Comparison of ENCODE assay signal across 1 cellular context in the genomic region with DNA sequence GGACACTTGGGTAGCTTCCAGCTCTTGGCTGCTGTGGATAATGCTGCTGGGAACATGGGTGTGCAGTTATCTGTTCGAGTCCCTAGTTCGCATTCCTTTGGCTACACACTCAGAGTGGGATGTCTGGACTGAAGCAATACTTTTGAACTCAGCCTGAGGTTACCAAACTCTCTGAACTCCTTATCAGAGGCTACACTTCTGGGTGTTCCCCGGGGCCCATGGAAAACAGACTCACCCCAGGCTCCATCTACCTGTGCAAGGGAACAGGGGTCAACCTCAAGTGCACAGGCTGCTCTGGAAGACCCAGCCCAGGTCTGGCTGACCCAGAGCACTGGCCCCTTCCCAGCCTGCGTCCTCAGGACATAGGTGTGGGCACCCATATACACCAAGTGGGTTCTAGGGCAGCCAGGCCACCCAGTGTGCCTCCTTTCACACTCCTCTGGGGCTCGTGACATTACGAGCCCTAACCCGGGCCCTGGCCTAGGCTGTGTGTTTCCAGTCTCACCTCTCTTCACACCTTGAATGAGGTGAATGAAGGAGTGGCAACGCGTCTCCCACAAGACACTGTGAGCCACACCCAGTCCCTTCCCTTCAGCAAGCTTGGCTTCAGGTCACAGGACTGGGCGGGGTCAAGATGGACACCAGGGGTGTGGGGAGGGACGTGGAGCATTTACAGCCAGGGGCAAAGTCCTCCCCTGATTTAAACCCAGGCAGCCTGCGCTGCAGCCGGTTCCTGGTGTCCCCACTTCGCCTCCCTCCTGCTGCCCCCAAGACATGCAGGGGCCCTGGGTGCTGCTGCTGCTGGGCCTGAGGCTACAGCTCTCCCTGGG.
TF ChIP-seq lines count a peak whose summit lies in the region.

A gene (plus strand): TSS at position 728 of the 830 bp plus-strand sequence. CDS start 47 bp downstream, at position 775.

TF ChIP-seq in GM23338, 12 proteins besides CTCF, POLR2A, EP300 and RAD21:
- TF ChIP-seq, protein P1, sequence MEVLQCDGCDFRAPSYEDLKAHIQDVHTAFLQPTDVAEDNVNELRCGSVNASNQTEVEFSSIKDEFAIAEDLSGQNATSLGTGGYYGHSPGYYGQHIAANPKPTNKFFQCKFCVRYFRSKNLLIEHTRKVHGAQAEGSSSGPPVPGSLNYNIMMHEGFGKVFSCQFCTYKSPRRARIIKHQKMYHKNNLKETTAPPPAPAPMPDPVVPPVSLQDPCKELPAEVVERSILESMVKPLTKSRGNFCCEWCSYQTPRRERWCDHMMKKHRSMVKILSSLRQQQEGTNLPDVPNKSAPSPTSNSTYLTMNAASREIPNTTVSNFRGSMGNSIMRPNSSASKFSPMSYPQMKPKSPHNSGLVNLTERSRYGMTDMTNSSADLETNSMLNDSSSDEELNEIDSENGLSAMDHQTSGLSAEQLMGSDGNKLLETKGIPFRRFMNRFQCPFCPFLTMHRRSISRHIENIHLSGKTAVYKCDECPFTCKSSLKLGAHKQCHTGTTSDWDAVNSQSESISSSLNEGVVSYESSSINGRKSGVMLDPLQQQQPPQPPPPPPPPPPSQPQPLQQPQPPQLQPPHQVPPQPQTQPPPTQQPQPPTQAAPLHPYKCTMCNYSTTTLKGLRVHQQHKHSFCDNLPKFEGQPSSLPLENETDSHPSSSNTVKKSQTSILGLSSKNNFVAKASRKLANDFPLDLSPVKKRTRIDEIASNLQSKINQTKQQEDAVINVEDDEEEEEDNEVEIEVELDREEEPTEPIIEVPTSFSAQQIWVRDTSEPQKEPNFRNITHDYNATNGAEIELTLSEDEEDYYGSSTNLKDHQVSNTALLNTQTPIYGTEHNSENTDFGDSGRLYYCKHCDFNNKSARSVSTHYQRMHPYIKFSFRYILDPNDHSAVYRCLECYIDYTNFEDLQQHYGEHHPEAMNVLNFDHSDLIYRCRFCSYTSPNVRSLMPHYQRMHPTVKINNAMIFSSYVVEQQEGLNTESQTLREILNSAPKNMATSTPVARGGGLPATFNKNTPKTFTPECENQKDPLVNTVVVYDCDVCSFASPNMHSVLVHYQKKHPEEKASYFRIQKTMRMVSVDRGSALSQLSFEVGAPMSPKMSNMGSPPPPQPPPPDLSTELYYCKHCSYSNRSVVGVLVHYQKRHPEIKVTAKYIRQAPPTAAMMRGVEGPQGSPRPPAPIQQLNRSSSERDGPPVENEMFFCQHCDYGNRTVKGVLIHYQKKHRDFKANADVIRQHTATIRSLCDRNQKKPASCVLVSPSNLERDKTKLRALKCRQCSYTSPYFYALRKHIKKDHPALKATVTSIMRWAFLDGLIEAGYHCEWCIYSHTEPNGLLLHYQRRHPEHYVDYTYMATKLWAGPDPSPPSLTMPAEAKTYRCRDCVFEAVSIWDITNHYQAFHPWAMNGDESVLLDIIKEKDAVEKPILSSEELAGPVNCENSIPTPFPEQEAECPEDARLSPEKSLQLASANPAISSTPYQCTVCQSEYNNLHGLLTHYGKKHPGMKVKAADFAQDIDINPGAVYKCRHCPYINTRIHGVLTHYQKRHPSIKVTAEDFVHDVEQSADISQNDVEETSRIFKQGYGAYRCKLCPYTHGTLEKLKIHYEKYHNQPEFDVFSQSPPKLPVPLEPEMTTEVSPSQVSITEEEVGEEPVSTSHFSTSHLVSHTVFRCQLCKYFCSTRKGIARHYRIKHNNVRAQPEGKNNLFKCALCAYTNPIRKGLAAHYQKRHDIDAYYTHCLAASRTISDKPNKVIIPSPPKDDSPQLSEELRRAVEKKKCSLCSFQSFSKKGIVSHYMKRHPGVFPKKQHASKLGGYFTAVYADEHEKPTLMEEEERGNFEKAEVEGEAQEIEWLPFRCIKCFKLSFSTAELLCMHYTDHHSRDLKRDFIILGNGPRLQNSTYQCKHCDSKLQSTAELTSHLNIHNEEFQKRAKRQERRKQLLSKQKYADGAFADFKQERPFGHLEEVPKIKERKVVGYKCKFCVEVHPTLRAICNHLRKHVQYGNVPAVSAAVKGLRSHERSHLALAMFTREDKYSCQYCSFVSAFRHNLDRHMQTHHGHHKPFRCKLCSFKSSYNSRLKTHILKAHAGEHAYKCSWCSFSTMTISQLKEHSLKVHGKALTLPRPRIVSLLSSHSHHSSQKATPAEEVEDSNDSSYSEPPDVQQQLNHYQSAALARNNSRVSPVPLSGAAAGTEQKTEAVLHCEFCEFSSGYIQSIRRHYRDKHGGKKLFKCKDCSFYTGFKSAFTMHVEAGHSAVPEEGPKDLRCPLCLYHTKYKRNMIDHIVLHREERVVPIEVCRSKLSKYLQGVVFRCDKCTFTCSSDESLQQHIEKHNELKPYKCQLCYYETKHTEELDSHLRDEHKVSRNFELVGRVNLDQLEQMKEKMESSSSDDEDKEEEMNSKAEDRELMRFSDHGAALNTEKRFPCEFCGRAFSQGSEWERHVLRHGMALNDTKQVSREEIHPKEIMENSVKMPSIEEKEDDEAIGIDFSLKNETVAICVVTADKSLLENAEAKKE (CRISPR knock-in tag; IDR thresholded peaks at IDR 0.05) = no peak
- TF ChIP-seq EZH2 (IDR thresholded peaks at IDR 0.05; ENCODE audit: low read depth, unreplicated experiment) (no peak), STAT1 (IDR thresholded peaks at IDR 0.05; ENCODE audit: unreplicated experiment) (no peak), POLR2AphosphoS5 (IDR thresholded peaks at IDR 0.05; ENCODE audit: low read depth) (no peak), ZNF331 (CRISPR knock-in tag; IDR thresholded peaks at IDR 0.05; ENCODE audit: low read depth) (no peak), CREB1 (CRISPR knock-in tag; IDR thresholded peaks at IDR 0.05; ENCODE audit: low read depth) (no peak), JUNB (IDR thresholded peaks at IDR 0.05; ENCODE audit: unreplicated experiment) (no peak)
- TF ChIP-seq, protein P2, sequence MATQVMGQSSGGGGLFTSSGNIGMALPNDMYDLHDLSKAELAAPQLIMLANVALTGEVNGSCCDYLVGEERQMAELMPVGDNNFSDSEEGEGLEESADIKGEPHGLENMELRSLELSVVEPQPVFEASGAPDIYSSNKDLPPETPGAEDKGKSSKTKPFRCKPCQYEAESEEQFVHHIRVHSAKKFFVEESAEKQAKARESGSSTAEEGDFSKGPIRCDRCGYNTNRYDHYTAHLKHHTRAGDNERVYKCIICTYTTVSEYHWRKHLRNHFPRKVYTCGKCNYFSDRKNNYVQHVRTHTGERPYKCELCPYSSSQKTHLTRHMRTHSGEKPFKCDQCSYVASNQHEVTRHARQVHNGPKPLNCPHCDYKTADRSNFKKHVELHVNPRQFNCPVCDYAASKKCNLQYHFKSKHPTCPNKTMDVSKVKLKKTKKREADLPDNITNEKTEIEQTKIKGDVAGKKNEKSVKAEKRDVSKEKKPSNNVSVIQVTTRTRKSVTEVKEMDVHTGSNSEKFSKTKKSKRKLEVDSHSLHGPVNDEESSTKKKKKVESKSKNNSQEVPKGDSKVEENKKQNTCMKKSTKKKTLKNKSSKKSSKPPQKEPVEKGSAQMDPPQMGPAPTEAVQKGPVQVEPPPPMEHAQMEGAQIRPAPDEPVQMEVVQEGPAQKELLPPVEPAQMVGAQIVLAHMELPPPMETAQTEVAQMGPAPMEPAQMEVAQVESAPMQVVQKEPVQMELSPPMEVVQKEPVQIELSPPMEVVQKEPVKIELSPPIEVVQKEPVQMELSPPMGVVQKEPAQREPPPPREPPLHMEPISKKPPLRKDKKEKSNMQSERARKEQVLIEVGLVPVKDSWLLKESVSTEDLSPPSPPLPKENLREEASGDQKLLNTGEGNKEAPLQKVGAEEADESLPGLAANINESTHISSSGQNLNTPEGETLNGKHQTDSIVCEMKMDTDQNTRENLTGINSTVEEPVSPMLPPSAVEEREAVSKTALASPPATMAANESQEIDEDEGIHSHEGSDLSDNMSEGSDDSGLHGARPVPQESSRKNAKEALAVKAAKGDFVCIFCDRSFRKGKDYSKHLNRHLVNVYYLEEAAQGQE (IDR thresholded peaks at IDR 0.05; ENCODE audit: unreplicated experiment) = no peak
- TF ChIP-seq, protein P3, sequence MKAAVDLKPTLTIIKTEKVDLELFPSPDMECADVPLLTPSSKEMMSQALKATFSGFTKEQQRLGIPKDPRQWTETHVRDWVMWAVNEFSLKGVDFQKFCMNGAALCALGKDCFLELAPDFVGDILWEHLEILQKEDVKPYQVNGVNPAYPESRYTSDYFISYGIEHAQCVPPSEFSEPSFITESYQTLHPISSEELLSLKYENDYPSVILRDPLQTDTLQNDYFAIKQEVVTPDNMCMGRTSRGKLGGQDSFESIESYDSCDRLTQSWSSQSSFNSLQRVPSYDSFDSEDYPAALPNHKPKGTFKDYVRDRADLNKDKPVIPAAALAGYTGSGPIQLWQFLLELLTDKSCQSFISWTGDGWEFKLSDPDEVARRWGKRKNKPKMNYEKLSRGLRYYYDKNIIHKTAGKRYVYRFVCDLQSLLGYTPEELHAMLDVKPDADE (IDR thresholded peaks at IDR 0.05) = no peak
